9 cellular contexts compared by ENCODE assay signal in the genomic region with DNA sequence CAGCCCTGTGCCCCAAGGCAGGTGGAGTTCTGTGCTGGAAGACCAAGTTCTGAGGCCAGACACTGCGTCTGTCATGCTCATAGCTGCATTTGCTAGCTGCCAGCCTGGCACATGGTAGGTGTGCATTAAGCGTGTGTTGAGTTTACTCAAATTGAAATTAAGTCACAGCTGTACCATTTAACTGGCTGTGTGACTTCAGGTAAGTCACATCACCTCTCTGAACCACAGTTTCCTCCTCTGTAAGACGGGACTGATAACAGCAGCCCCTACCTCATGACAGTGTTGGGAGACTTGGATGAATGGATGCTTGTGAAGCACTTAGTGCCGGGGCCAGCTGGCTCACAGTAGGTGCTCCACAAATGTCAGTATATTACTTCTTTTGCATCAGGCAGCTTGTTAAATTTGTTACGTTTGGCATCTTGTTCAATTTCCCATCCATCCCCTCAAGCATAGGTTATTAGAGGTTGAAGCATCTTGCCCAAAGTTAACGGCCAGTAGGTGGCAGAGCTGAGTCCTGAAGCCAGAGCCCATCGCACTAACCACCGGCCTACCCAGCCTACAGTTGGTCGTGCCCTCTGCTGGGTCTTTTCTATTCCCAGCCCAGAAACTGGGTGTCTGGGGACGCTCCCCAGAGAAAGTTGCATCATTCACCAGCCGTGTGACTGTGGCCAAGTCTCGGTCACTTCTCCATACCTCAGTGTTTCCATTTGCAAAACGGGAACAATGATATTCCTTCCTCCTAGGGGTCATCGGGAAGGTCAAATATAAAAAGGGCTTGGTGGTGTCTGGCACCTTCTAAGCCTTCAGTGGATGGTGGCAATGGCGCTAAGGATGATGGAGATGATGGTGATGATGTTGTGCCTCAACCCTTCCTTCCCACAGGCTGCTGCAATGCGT. TPM values are rescaled to one million over a fixed set of nuclear protein-coding genes. Genes with fewer than 3 reads are reported as not detected.
A peak's percentile ranks its signal among the peaks of the same experiment; 100 is the strongest.
DNase-seq lines count a peak whose midpoint lies in the region; ATAC-seq and TF ChIP-seq lines count a peak whose summit lies in the region.
"Had no signal": no experiment of that assay in that cellular context is flagged by ENCODE, and none has a peak within 500 bp of the region (broad histone marks: within the 10 kb centered on the region; RNA-seq: fewer than 3 reads in every experiment).

No MANE protein-coding gene starts in this region.

- no peaks in the 10 kb centered on the region for H3K9me3 Mint-ChIP-seq in activated T-helper 17 cell treated with anti-CD3 and anti-CD28 coated beads, Interleukin-2, amount 50 U/mL, for 72 hours

- no peaks in the 10 kb centered on the region for H3K36me3 Mint-ChIP-seq in activated T-helper 17 cell treated with anti-CD3 and anti-CD28 coated beads, Interleukin-2, amount 50 U/mL, for 72 hours (ENCODE audit: low read depth)

- no peak overlapping the region for H3K4me3 ChIP-seq in AG04450 (ENCODE audit: low read depth, low read length)
- no peak overlapping the region for H3K4me3 ChIP-seq in H7 (ENCODE audit: insufficient read depth, low read depth, low read length)

- CTCF ChIA-PET in AG04450 (lab: Charles Lee), result interaction anchor here (0.7 to 1.6 kb wide), 6 partner anchors 10 to 501 kb away, joined by 3 to 5 read pairs (median 4); no protein-coding TSS in a partner anchor

- no peak overlapping the region for H3K4me3 Mint-ChIP-seq in activated T-helper 17 cell treated with anti-CD3 and anti-CD28 coated beads, Interleukin-2, amount 50 U/mL, for 72 hours

- POLR2A ChIA-PET in AG04450 (lab: Yijun Ruan, JAX), result no interaction called here

- TF ChIP-seq CTCF in AG04450 (IDR thresholded peaks at IDR 0.05; ENCODE audit: low read depth, low read length), result peak; percentile 46

- H3K27me3 Mint-ChIP-seq in activated T-helper 17 cell treated with anti-CD3 and anti-CD28 coated beads, Interleukin-2, amount 50 U/mL, for 72 hours, result no peaks in the 10 kb centered on the region

- H3K9me3 ChIP-seq in AG04450 (ENCODE audit: control insufficient read depth, insufficient read depth, low read length), result no peaks in the 10 kb centered on the region; the same call in 1 of the 2 replicates

- H3K27ac Mint-ChIP-seq in activated T-helper 17 cell treated with anti-CD3 and anti-CD28 coated beads, Interleukin-2, amount 50 U/mL, for 72 hours, result no peak overlapping the region

- H3K4me1 Mint-ChIP-seq in activated T-helper 17 cell treated with anti-CD3 and anti-CD28 coated beads, Interleukin-2, amount 50 U/mL, for 72 hours, result no peaks in the 10 kb centered on the region

- DNase-seq in AG04450 (ENCODE audit: low read depth, low spot score), result no peak
- DNase-seq in H7, result peak; percentile 73
- peak; percentile 25 for DNase-seq in RPMI7951 (ENCODE audit: low read depth)
- peak; percentile 77 for DNase-seq in Right ventricle myocardium superior
- DNase-seq in stimulated activated CD4-positive, alpha-beta T cell treated with anti-CD3 and anti-CD28 coated beads, Interleukin-15, amount 100 ng/mL, for 24 hours, result peak; percentile 83

- H3K27ac ChIP-seq in AG04450 (ENCODE audit: low read depth, low read length), result no peak overlapping the region

- H3K27me3 ChIP-seq in AG04450 (ENCODE audit: control insufficient read depth, insufficient read depth, low read length) (peaks cover 6% of the 10 kb centered on the region), H7 (ENCODE audit: control insufficient read depth, insufficient read depth, low read length) (no peaks in the 10 kb centered on the region)

- no peaks in the 10 kb centered on the region for H3K36me3 ChIP-seq in H7 (replicated peaks; ENCODE audit: control insufficient read depth, insufficient read depth, low read length)

- peak; percentile 89 for ATAC-seq in activated T-helper 17 cell treated with anti-CD3 and anti-CD28 coated beads, Interleukin-2, amount 50 U/mL, for 72 hours (replicated peaks)
- ATAC-seq in Right ventricle myocardium superior (ENCODE audit: poor library complexity) (peak; percentile 68), GM18511 (IDR thresholded peaks at IDR 0.05; ENCODE audit: unreplicated experiment) (no peak), HG02623 (IDR thresholded peaks at IDR 0.05; ENCODE audit: unreplicated experiment) (no peak)

- intact Hi-C loops in Right ventricle myocardium superior (cut with DNase I), result loop anchor here (10.0 kb wide), 1 partner anchor 210 kb away; a partner anchor contains a TSS

RNA-seq across cellular contexts. Expression of a gene that starts 4.5 kb away (rescaled TPM):
- not detected in 2 replicates for polyA plus RNA-seq in AG04450 (2011; rRNA removed)
- polyA minus RNA-seq in AG04450 (2011; rRNA and poly(A)+ RNA removed), result not detected in 2 replicates
- not detected in 2 replicates for total RNA-seq in H7 (2014; rRNA removed; shearing (Covaris generic))
- total RNA-seq in RPMI7951 (2014; rRNA removed; shearing (Covaris generic)), result not detected in 2 replicates
- total RNA-seq in activated T-helper 17 cell treated with anti-CD3 and anti-CD28 coated beads, Interleukin-2, amount 50 U/mL, for 72 hours, result not detected
- total RNA-seq in Right ventricle myocardium superior, result not detected
- total RNA-seq: mononuclear cell had no signal

RNA-seq across cellular contexts. Expression of a gene that starts 27.0 kb away (rescaled TPM):
- polyA plus RNA-seq in AG04450 (2011; rRNA removed), result 44.7 and 50.5 TPM in 2 replicates
- 64.2 and 77.4 TPM in 2 replicates for polyA minus RNA-seq in AG04450 (2011; rRNA and poly(A)+ RNA removed)
- total RNA-seq in H7 (2014; rRNA removed; shearing (Covaris generic)), result 6.1 and 8.7 TPM in 2 replicates
- total RNA-seq in RPMI7951 (2014; rRNA removed; shearing (Covaris generic)), result 21.1 and 23.7 TPM in 2 replicates
- total RNA-seq in activated T-helper 17 cell treated with anti-CD3 and anti-CD28 coated beads, Interleukin-2, amount 50 U/mL, for 72 hours, result 10 to 100 TPM; 60.8 to 95.4 TPM
- 26.3 TPM for total RNA-seq in Right ventricle myocardium superior

Comparison
In these comparisons a context has a peak if more than half of its experiments do, and no peak if none do; other contexts are left out.
1. ATAC-seq: peak in activated T-helper 17 cell treated with anti-CD3 and anti-CD28 coated beads, Interleukin-2, amount 50 U/mL, for 72 hours (single experiment) and Right ventricle myocardium superior (single experiment); none in GM18511 (single experiment) and HG02623 (single experiment).